In genomic region chr1:200306954-200307754, GRCh38 we compare ENCODE assay signal across 8 cellular contexts.
A peak's percentile ranks its signal among the peaks of the same experiment; 100 is the strongest.
DNase-seq lines count a peak whose midpoint lies in the region; ATAC-seq and FAIRE-seq lines count a peak whose summit lies in the region.

No MANE protein-coding gene starts in this region.

- H3K36me3 Mint-ChIP-seq in natural killer cell treated with Interleukin-12 subunit alpha and Interleukin-12 subunit beta and Interleukin-15 and Interleukin-18, amount 100 ng/mL, for 72 hours = no peaks in the 10 kb centered on the region

- peak overlapping the region in 1 of 2 donors; percentile 73 for H3K27ac Mint-ChIP-seq in natural killer cell treated with Interleukin-12 subunit alpha and Interleukin-12 subunit beta and Interleukin-15 and Interleukin-18, amount 100 ng/mL, for 72 hours

- H3K4me1 Mint-ChIP-seq in natural killer cell treated with Interleukin-12 subunit alpha and Interleukin-12 subunit beta and Interleukin-15 and Interleukin-18, amount 100 ng/mL, for 72 hours (ENCODE audit: low read depth in 2 of 2) = peaks cover 6 to 15% of the 10 kb centered on the region in 2 donors

- DNase-seq in NCI-H1436 (lab: John Stamatoyannopoulos, UW) = peak; percentile 44
- DNase-seq in NCI-H1436 treated with DMSO at 0.1 percent for 48 hours (lab: John Stamatoyannopoulos, UW) = no peak
- peak; percentile 15 for DNase-seq in GM19239 (ENCODE audit: insufficient read length, low spot score)
- peak; percentile 55 for DNase-seq in HTR-8/SVneo (ENCODE audit: insufficient read length, low spot score)
- DNase-seq in SK-MEL-5 (ENCODE audit: low read depth, low spot score) = peak; percentile 59
- DNase-seq in dermis microvascular lymphatic vessel endothelial cell (ENCODE audit: low read depth in 2 of 2) = peak; percentile 23 to 51
- no peak for DNase-seq in natural killer cell treated with Interleukin-12 subunit alpha and Interleukin-12 subunit beta and Interleukin-15 and Interleukin-18, amount 100 ng/mL, for 72 hours (ENCODE audit: low spot score)
- no peak for DNase-seq in mucosa of gallbladder (ENCODE audit: low spot score)

- no peaks in the 10 kb centered on the region for H3K9me3 Mint-ChIP-seq in natural killer cell treated with Interleukin-12 subunit alpha and Interleukin-12 subunit beta and Interleukin-15 and Interleukin-18, amount 100 ng/mL, for 72 hours

- FAIRE-seq in GM19239 (lab: Jason Lieb, UNC) = peak; percentile 85
- FAIRE-seq in HTR-8/SVneo (lab: Jason Lieb, UNC) = no peak

- no peak for ATAC-seq in natural killer cell treated with Interleukin-12 subunit alpha and Interleukin-12 subunit beta and Interleukin-15 and Interleukin-18, amount 100 ng/mL, for 72 hours

- peak overlapping the region; percentile 57 for H3K4me3 Mint-ChIP-seq in natural killer cell treated with Interleukin-12 subunit alpha and Interleukin-12 subunit beta and Interleukin-15 and Interleukin-18, amount 100 ng/mL, for 72 hours

- peaks cover 0 to 7% of the 10 kb centered on the region in 2 donors for H3K27me3 Mint-ChIP-seq in natural killer cell treated with Interleukin-12 subunit alpha and Interleukin-12 subunit beta and Interleukin-15 and Interleukin-18, amount 100 ng/mL, for 72 hours

- in situ Hi-C loops in SK-MEL-5 (cut with HindIII; ENCODE audit: low pct_unique_long_range_greater_than_20kb, low sequenced_read_pairs) = no loop called here

Comparison
In these comparisons a context has a peak if more than half of its experiments do, and no peak if none do; other contexts are left out.
1. DNase-seq: peak in NCI-H1436 (single experiment), GM19239 (single experiment), HTR-8/SVneo (single experiment), SK-MEL-5 (single experiment) and dermis microvascular lymphatic vessel endothelial cell (2 of 2); none in NCI-H1436 treated with DMSO at 0.1 percent for 48 hours (single experiment), natural killer cell treated with Interleukin-12 subunit alpha and Interleukin-12 subunit beta and Interleukin-15 and Interleukin-18, amount 100 ng/mL, for 72 hours (single experiment) and mucosa of gallbladder (single experiment).